ENCODE assay signal across 9 cellular contexts in the genomic region with DNA sequence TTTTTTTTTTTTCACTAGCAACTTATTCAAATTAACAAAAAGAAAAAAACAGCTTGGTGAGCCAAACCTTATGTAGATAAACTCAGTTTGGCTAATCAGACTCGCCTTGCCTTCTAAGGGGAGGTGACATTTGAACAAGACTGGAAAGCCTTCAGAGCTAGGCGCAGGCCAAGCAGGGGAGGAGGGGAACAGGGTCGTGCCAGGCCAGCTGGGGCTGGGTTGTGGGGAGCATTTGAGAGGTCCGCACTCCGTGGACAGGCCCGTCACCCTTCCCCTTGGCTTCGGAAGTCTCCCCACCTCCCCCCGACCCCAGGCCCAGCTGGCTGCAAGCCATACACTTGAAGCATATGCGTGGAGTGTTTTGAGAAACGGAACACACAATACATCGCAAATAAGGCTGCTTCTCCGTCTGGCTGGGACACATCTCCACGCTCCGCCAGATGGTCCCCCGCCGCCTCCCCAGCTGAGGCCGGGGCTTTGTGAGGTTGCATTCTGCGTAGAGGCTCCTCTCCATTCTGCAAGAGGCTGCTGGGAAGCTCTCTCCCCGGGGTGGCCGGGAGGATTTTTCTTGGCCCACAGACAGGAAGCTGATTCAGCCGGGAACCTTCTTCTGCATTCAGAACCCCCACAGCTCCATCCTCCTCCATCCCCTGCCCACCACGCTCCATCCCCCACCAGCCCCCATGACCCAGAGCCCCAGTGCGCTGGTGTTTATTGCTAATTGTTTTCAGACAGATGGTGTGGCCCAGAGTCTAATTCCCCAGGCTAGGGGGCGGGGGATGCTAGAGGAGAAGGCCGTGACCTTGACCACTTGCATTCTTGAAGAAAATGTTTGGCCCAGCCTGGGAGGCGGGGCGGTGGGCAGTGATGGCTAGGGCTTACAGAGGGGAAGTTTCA.
DNase-seq lines count a peak whose midpoint lies in the region; ATAC-seq and TF ChIP-seq lines count a peak whose summit lies in the region.
"Had no signal": no experiment of that assay in that cellular context is flagged by ENCODE, and none has a peak within 500 bp of the region (broad histone marks: within the 10 kb centered on the region; RNA-seq: fewer than 3 reads in every experiment).

No MANE protein-coding gene starts in this region.

- H3K4me3 ChIP-seq in thymus (ENCODE audit: low read length), result no peak overlapping the region
- H3K4me3 ChIP-seq in Caco-2 (ENCODE audit: low read depth, low read length), result no peak overlapping the region

- H3K36me3 Mint-ChIP-seq in Calu3 (ENCODE audit: insufficient read depth, unreplicated experiment), result peaks cover 6% of the 10 kb centered on the region
- H3K36me3 Mint-ChIP-seq in activated CD8-positive, alpha-beta T cell treated with anti-CD3 and anti-CD28 coated beads, Interleukin-2, amount 10 ng/mL, durations not matched to agents 7 days and 5 days (ENCODE audit: low read depth), result no peaks in the 10 kb centered on the region
- H3K36me3 Mint-ChIP-seq in Caco-2 (ENCODE audit: insufficient read depth, unreplicated experiment), result no peaks in the 10 kb centered on the region

- peaks cover 1% of the 10 kb centered on the region for H3K9me3 ChIP-seq in thymus (ENCODE audit: control insufficient read depth)
- H3K9me3 ChIP-seq in Caco-2, result no peaks in the 10 kb centered on the region

- H3K27ac Mint-ChIP-seq in Calu3 (ENCODE audit: unreplicated experiment) (peak overlapping the region; percentile 20), Caco-2 (ENCODE audit: unreplicated experiment) (no peak overlapping the region)
- no peak overlapping the region for H3K27ac Mint-ChIP-seq in activated CD8-positive, alpha-beta T cell treated with anti-CD3 and anti-CD28 coated beads, Interleukin-2, amount 10 ng/mL, durations not matched to agents 7 days and 5 days

- DNase-seq in Calu3, result no peak
- peak; percentile 94 for DNase-seq in NCI-H2171 treated with DMSO at 0.1 percent for 48 hours (lab: John Stamatoyannopoulos, UW)
- DNase-seq in caudate nucleus (lab: John Stamatoyannopoulos, UW), result peak in 55 of 61 donors; percentile 33 to 91 (median 78)
- DNase-seq in left kidney (ENCODE audit: low read depth, low spot score), result peak; percentile 96
- no peak for DNase-seq in activated CD8-positive, alpha-beta T cell treated with anti-CD3 and anti-CD28 coated beads, Interleukin-2, amount 10 ng/mL, durations not matched to agents 7 days and 5 days
- no peak for DNase-seq in Caco-2
- DNase-seq in kidney tubule cell (ENCODE audit: low spot score), result no peak

- peaks cover 23% of the 10 kb centered on the region for H3K4me1 Mint-ChIP-seq in Calu3 (ENCODE audit: low read depth, unreplicated experiment)
- no peaks in the 10 kb centered on the region for H3K4me1 Mint-ChIP-seq in activated CD8-positive, alpha-beta T cell treated with anti-CD3 and anti-CD28 coated beads, Interleukin-2, amount 10 ng/mL, durations not matched to agents 7 days and 5 days (ENCODE audit: low read depth)
- no peaks in the 10 kb centered on the region for H3K4me1 Mint-ChIP-seq in Caco-2 (ENCODE audit: low read depth, unreplicated experiment)

- CTCF ChIA-PET in Calu3 (lab: Charles Lee), result interaction anchor here (0.9 to 1.7 kb wide), 4 partner anchors 11 to 22 kb away, joined by 3 to 6 read pairs (median 4); no protein-coding TSS in a partner anchor
- CTCF ChIA-PET in activated CD8-positive, alpha-beta T cell treated with anti-CD3 and anti-CD28 coated beads, Interleukin-2, amount 10 ng/mL, durations not matched to agents 7 days and 5 days (lab: Charles Lee), result no interaction called here
- CTCF ChIA-PET in Caco-2 (lab: Charles Lee), result no interaction called here

- H3K27ac ChIP-seq in caudate nucleus (ENCODE audit: low read depth, low read length) (peak overlapping the region; percentile 93), thymus (ENCODE audit: low read depth) (peak overlapping the region; percentile 19)
- H3K27ac ChIP-seq: epithelial cell of prostate had no signal

- no peak for ATAC-seq in activated CD8-positive, alpha-beta T cell treated with anti-CD3 and anti-CD28 coated beads, Interleukin-2, amount 10 ng/mL, durations not matched to agents 7 days and 5 days

- H3K27me3 Mint-ChIP-seq in Calu3 (ENCODE audit: unreplicated experiment), result no peaks in the 10 kb centered on the region
- H3K27me3 Mint-ChIP-seq in activated CD8-positive, alpha-beta T cell treated with anti-CD3 and anti-CD28 coated beads, Interleukin-2, amount 10 ng/mL, durations not matched to agents 7 days and 5 days (ENCODE audit: low read depth), result peaks cover 11% of the 10 kb centered on the region
- H3K27me3 Mint-ChIP-seq in Caco-2 (ENCODE audit: insufficient read depth, unreplicated experiment), result no peaks in the 10 kb centered on the region

- no peak for TF ChIP-seq CTCF in Calu3 (IDR thresholded peaks at IDR 0.05; ENCODE audit: unreplicated experiment)
- TF ChIP-seq CTCF in Caco-2 (IDR thresholded peaks at IDR 0.05; ENCODE audit: insufficient read depth in 1 of 2, low read depth in 1 of 2, low read length in 1 of 2, severe bottlenecking in 1 of 2, unreplicated experiment in 1 of 2), result no peak

- intact Hi-C loops in Calu3 (cut with micrococcal nuclease; ENCODE audit: unreplicated experiment) (no loop called here), Caco-2 (cut with micrococcal nuclease; ENCODE audit: unreplicated experiment) (no loop called here)

- H3K36me3 ChIP-seq in thymus (ENCODE audit: control insufficient read depth, insufficient read depth) (no peaks in the 10 kb centered on the region), Caco-2 (ENCODE audit: control insufficient read depth, insufficient read depth, low read length) (no peaks in the 10 kb centered on the region)

- POLR2A ChIA-PET in activated CD8-positive, alpha-beta T cell treated with anti-CD3 and anti-CD28 coated beads, Interleukin-2, amount 10 ng/mL, durations not matched to agents 7 days and 5 days (lab: Charles Lee), result no interaction called here
- POLR2A ChIA-PET in Caco-2 (lab: Charles Lee), result no interaction called here

- H3K27me3 ChIP-seq in thymus (ENCODE audit: control insufficient read depth, insufficient read depth) (no peaks in the 10 kb centered on the region), Caco-2 (replicated peaks; ENCODE audit: control insufficient read depth, insufficient read depth, low read length) (no peaks in the 10 kb centered on the region)

- H3K4me1 ChIP-seq in thymus (ENCODE audit: control insufficient read depth, insufficient read depth, low read length) (peaks cover 18% of the 10 kb centered on the region), Caco-2 (no peaks in the 10 kb centered on the region)

- BruUV-seq in Calu3 (replicated peaks; lab: Mats Ljungman, UMichigan) (no TSS peak), Caco-2 (replicated peaks; lab: Mats Ljungman, UMichigan) (no TSS peak)

- H3K9me3 Mint-ChIP-seq in Calu3 (ENCODE audit: low read depth, unreplicated experiment) (no peaks in the 10 kb centered on the region), Caco-2 (ENCODE audit: unreplicated experiment) (no peaks in the 10 kb centered on the region)
- H3K9me3 Mint-ChIP-seq in activated CD8-positive, alpha-beta T cell treated with anti-CD3 and anti-CD28 coated beads, Interleukin-2, amount 10 ng/mL, durations not matched to agents 7 days and 5 days (ENCODE audit: insufficient read depth), result no peaks in the 10 kb centered on the region

- WGBS in thymus, result 47% methylated on average over 27 of the region's 27 CpGs

- no peak overlapping the region for H3K4me3 Mint-ChIP-seq in Calu3 (ENCODE audit: low read depth, unreplicated experiment)
- no peak overlapping the region for H3K4me3 Mint-ChIP-seq in activated CD8-positive, alpha-beta T cell treated with anti-CD3 and anti-CD28 coated beads, Interleukin-2, amount 10 ng/mL, durations not matched to agents 7 days and 5 days
- no peak overlapping the region for H3K4me3 Mint-ChIP-seq in Caco-2 (ENCODE audit: unreplicated experiment)

Comparison
In these comparisons a context has a peak if more than half of its experiments do, and no peak if none do; other contexts are left out.
1. DNase-seq: peak in NCI-H2171 treated with DMSO at 0.1 percent for 48 hours (single experiment), caudate nucleus (55 of 61) and left kidney (single experiment); none in Calu3 (single experiment), activated CD8-positive, alpha-beta T cell treated with anti-CD3 and anti-CD28 coated beads, Interleukin-2, amount 10 ng/mL, durations not matched to agents 7 days and 5 days (single experiment), Caco-2 (0 of 2) and kidney tubule cell (single experiment).